ENCODE assay signal across 10 cellular contexts in genomic region chr16:75205961-75206748, GRCh38. TPM values are rescaled to one million over a fixed set of nuclear protein-coding genes. Genes with fewer than 3 reads are reported as not detected.
A peak's percentile ranks its signal among the peaks of the same experiment; 100 is the strongest.
DNase-seq lines count a peak whose midpoint lies in the region; ATAC-seq, FAIRE-seq and TF ChIP-seq lines count a peak whose summit lies in the region.
"Not testable (repeated sequence)": the region's sequence is repeated elsewhere in the genome, so short reads cannot be mapped to it uniquely, and the experiment has no call there.
"Had no signal": no experiment of that assay in that cellular context is flagged by ENCODE, and none has a peak within 500 bp of the region (broad histone marks: within the 10 kb centered on the region; RNA-seq: fewer than 3 reads in every experiment).

No MANE protein-coding gene starts in this region.

- not testable (repeated sequence) for TF ChIP-seq POLR2A in right lobe of liver (IDR thresholded peaks at IDR 0.05)

- not testable (repeated sequence) for H3K4me1 ChIP-seq in foreskin keratinocyte, right lobe of liver
- H3K4me1 ChIP-seq in pancreas: peaks cover 5 to 10% (median 7%) of the 10 kb centered on the region in 3 donors

- H3K27me3 Mint-ChIP-seq in stimulated activated memory B cell treated with anti-CD40 and anti-IgM and Interleukin-4, amounts not matched to agents 10 μg/mL and 1 μg/mL and 100 μg/mL, for 72 hours: peaks cover 59% of the 10 kb centered on the region

- not testable (repeated sequence) for H3K4me3 ChIP-seq in H7 (ENCODE audit: insufficient read depth, low read depth, low read length); right lobe of liver
- H3K4me3 ChIP-seq in pancreas: peak overlapping the region; percentile 45 to 83 (median 61)

- DNase-seq in H7: peak; percentile 65
- not testable (repeated sequence) for DNase-seq in foreskin keratinocyte
- DNase-seq in right lobe of liver: peak in 2 of 3 donors; percentile 10 to 27
- DNase-seq in pancreas: peak in 5 of 6 donors; percentile 46 to 85 (median 72)

- not testable (repeated sequence) for H3K36me3 Mint-ChIP-seq in stimulated activated memory B cell treated with anti-CD40 and anti-IgM and Interleukin-4, amounts not matched to agents 10 μg/mL and 1 μg/mL and 100 μg/mL, for 72 hours

- not testable (repeated sequence) for H3K36me3 ChIP-seq in H7 (replicated peaks; ENCODE audit: control insufficient read depth, insufficient read depth, low read length); right lobe of liver; pancreas

- H3K4me3 Mint-ChIP-seq in stimulated activated memory B cell treated with anti-CD40 and anti-IgM and Interleukin-4, amounts not matched to agents 10 μg/mL and 1 μg/mL and 100 μg/mL, for 72 hours: not testable (repeated sequence)

- 80% methylated on average over 1 of the region's 25 CpGs for WGBS in right lobe of liver (ENCODE audit: insufficient coverage, low coverage, low lambda C conversion rate, missing lambda C conversion rate)
- WGBS in pancreas, 2 donors: 38 to 51% methylated on average over 17 to 20 of the region's 25 CpGs

- H3K27ac ChIP-seq in foreskin keratinocyte, right lobe of liver: not testable (repeated sequence)
- peak overlapping the region; percentile 85 to 98 (median 92) for H3K27ac ChIP-seq in pancreas

- H3K4me1 Mint-ChIP-seq in stimulated activated memory B cell treated with anti-CD40 and anti-IgM and Interleukin-4, amounts not matched to agents 10 μg/mL and 1 μg/mL and 100 μg/mL, for 72 hours: peaks cover 13% of the 10 kb centered on the region

- not testable (repeated sequence) for TF ChIP-seq CTCF in foreskin keratinocyte (conservative IDR thresholded peaks at IDR 0.05); right lobe of liver (IDR thresholded peaks at IDR 0.05); pancreas (IDR thresholded peaks at IDR 0.05)

- H3K9me3 Mint-ChIP-seq in stimulated activated memory B cell treated with anti-CD40 and anti-IgM and Interleukin-4, amounts not matched to agents 10 μg/mL and 1 μg/mL and 100 μg/mL, for 72 hours: not testable (repeated sequence)

- intact Hi-C loops in right lobe of liver (cut with DNase I) (loop anchor here in 1 of 2 donors (2.0 kb wide), 1 partner anchor 19 kb away; no protein-coding TSS in a partner anchor), pancreas (cut with DNase I) (loop anchor here in 2 of 3 donors (2.0 kb wide), 2 partner anchors 19 to 21 kb away; no protein-coding TSS in a partner anchor)

- H3K27ac Mint-ChIP-seq in stimulated activated memory B cell treated with anti-CD40 and anti-IgM and Interleukin-4, amounts not matched to agents 10 μg/mL and 1 μg/mL and 100 μg/mL, for 72 hours: not testable (repeated sequence)

- H3K9me3 ChIP-seq in right lobe of liver, pancreas: not testable (repeated sequence)

- ATAC-seq in GM19023 (IDR thresholded peaks at IDR 0.05; ENCODE audit: unreplicated experiment): peak; percentile 24
- ATAC-seq in SK-N-SH treated with all-trans-retinoic acid at 6 μM for 48 hours: peak; percentile 13
- peak; percentile 39 for ATAC-seq in foreskin keratinocyte
- peak in 1 of 4 donors; percentile 4 for ATAC-seq in right lobe of liver
- ATAC-seq in pancreas: peak; percentile 3 to 12 (median 6)
- peak; percentile 51 for ATAC-seq in stimulated activated memory B cell treated with anti-CD40 and anti-IgM and Interleukin-4, amounts not matched to agents 10 μg/mL and 1 μg/mL and 100 μg/mL, for 72 hours

- H3K27me3 ChIP-seq in H7 (ENCODE audit: control insufficient read depth, insufficient read depth, low read length); foreskin keratinocyte; right lobe of liver; pancreas: not testable (repeated sequence)

- not testable (repeated sequence) for FAIRE-seq in pancreas (lab: Jason Lieb, UNC)

RNA-seq across cellular contexts. Expression of gene CTRB2, which starts 0.8 kb away (rescaled TPM):
- not detected in 2 replicates for total RNA-seq in H7 (2014; rRNA removed; shearing (Covaris generic))
- total RNA-seq in foreskin keratinocyte (not detected in 2 replicates), right lobe of liver (not detected), pancreas (over 10,000 TPM; 36,685 to 57,899 (median 39,778) TPM)
- polyA plus RNA-seq in foreskin keratinocyte (not detected in 2 replicates), pancreas (over 10,000 TPM; 20,002 to 30,463 TPM)
- total RNA-seq: CD4-positive, CD25-positive, alpha-beta regulatory T cell; H9 had no signal
- polyA plus RNA-seq: BJ; CD4-positive, CD25-positive, alpha-beta regulatory T cell had no signal

RNA-seq across cellular contexts. Expression of gene CTRB1, which starts 12.6 kb away (rescaled TPM):
- not detected in 2 replicates for total RNA-seq in H7 (2014; rRNA removed; shearing (Covaris generic))
- total RNA-seq in foreskin keratinocyte (not detected in 2 replicates), right lobe of liver (not detected), pancreas (over 10,000 TPM; 14,339 to 37,242 (median 26,937) TPM)
- polyA plus RNA-seq in foreskin keratinocyte (not detected in 2 replicates), pancreas (over 10,000 TPM; 23,150 to 29,718 TPM)
- total RNA-seq: CD4-positive, CD25-positive, alpha-beta regulatory T cell; H9 had no signal
- polyA plus RNA-seq: BJ; CD4-positive, CD25-positive, alpha-beta regulatory T cell had no signal

RNA-seq across cellular contexts. Expression of gene BCAR1, which starts 45.3 kb away (rescaled TPM):
- 63.0 and 68.4 TPM in 2 replicates for total RNA-seq in H7 (2014; rRNA removed; shearing (Covaris generic))
- total RNA-seq in foreskin keratinocyte (78.2 and 80.5 TPM in 2 replicates), right lobe of liver (100 to 1,000 TPM in 1 of 6 experiments, 10 to 100 TPM in 5; 29.2 to 108 (median 51.2) TPM), pancreas (10 to 100 TPM; 30.1 to 56.9 (median 40.4) TPM)
- polyA plus RNA-seq in foreskin keratinocyte (71.8 and 72.2 TPM in 2 replicates), pancreas (10 to 100 TPM; 60.1 to 66.7 TPM)

RNA-seq across cellular contexts. Expression of gene ZFP1, which starts 57.8 kb away (rescaled TPM):
- total RNA-seq in H7 (2014; rRNA removed; shearing (Covaris generic)): 6.1 and 9.7 TPM in 2 replicates
- total RNA-seq in foreskin keratinocyte: 12.9 and 15.5 TPM in 2 replicates
- polyA plus RNA-seq in foreskin keratinocyte: 2.7 and 4.3 TPM in 2 replicates
- 10 to 100 TPM in 3 of 6 experiments, 1 to 10 TPM in 3; 3.7 to 18.6 (median 9.3) TPM for total RNA-seq in right lobe of liver
- 1 to 10 TPM; 1.9 to 4.2 (median 3.3) TPM for total RNA-seq in pancreas
- polyA plus RNA-seq in pancreas: 1 to 10 TPM; 1.8 to 3.3 TPM

Comparison
In these comparisons a context has a peak if more than half of its experiments do, and no peak if none do; other contexts are left out.
1. RNA of gene CTRB2, which starts 0.8 kb away (total RNA-seq): 36,685 to 57,899 TPM in pancreas; not detected in H7, not detected in foreskin keratinocyte and not detected in right lobe of liver; every median in the first group is over 1,000 times any median in the second.
2. RNA of gene CTRB1, which starts 12.6 kb away (total RNA-seq): 14,339 to 37,242 TPM in pancreas; not detected in H7, not detected in foreskin keratinocyte and not detected in right lobe of liver; every median in the first group is over 1,000 times any median in the second.